ENCODE assay signal across 32 cellular contexts in genomic region chr10:25245171-25245570, GRCh38.
"Had no signal": no experiment of that assay in that cellular context is flagged by ENCODE, and none has a peak within 500 bp of the region (broad histone marks: within the 10 kb centered on the region; RNA-seq: fewer than 3 reads in every experiment).

No MANE protein-coding gene starts in this region.

- H3K27ac Mint-ChIP-seq: activated CD4-positive, alpha-beta memory T cell treated with anti-CD3 and anti-CD28 coated beads for 36 hours; activated CD4-positive, alpha-beta T cell treated with anti-CD3 and anti-CD28 coated beads for 36 hours; activated CD4-positive, alpha-beta T cell treated with anti-CD3 and anti-CD28 coated beads, Interleukin-2, amount 10 ng/mL, durations not matched to agents 24 days and 14 days; activated CD8-positive, alpha-beta memory T cell treated with anti-CD3 and anti-CD28 coated beads, Interleukin-2, amount 10 ng/mL, durations not matched to agents 7 days and 5 days; activated CD8-positive, alpha-beta T cell treated with anti-CD3 and anti-CD28 coated beads, Interleukin-2, amount 10 ng/mL, durations not matched to agents 7 days and 5 days; activated naive CD4-positive, alpha-beta T cell treated with anti-CD3 and anti-CD28 coated beads for 36 hours; activated naive CD4-positive, alpha-beta T cell treated with anti-CD3 and anti-CD28 coated beads, Interleukin-2, amount 50 U/mL, for 24 hours; activated naive CD8-positive, alpha-beta T cell treated with anti-CD3 and anti-CD28 coated beads for 36 hours; activated naive CD8-positive, alpha-beta T cell treated with anti-CD3 and anti-CD28 coated beads, Interleukin-2, amount 50 U/mL, for 24 hours; activated T-helper 1 cell treated with anti-CD3 and anti-CD28 coated beads, Interleukin-12 subunit alpha, Interleukin-12 subunit beta, Interleukin-2, Interleukin-4 antibody, amounts not matched to agents 30 ng/mL and 10 ng/mL and 1 ng/mL, durations not matched to agents 14 hours and 24 hours and 36 hours; activated T-helper 2 cell treated with anti-CD3 and anti-CD28 coated beads, Interferon-gamma antibody, Interleukin-2, Interleukin-4, amounts not matched to agents 10 μg/mL and 5 μg/mL and 100 μg/mL, durations not matched to agents 14 hours and 24 hours and 36 hours; brain; dendritic cell treated with granulocyte-macrophage colony-stimulating factor and Interleukin-4, amounts not matched to agents 40 ng/mL and 50 ng/mL, for 4 days; endodermal cell had no signal

- ATAC-seq: activated CD4-positive, alpha-beta T cell treated with anti-CD3 and anti-CD28 coated beads for 36 hours; activated CD8-positive, alpha-beta memory T cell treated with anti-CD3 and anti-CD28 coated beads, Interleukin-2, amount 10 ng/mL, durations not matched to agents 7 days and 5 days; activated CD8-positive, alpha-beta T cell treated with anti-CD3 and anti-CD28 coated beads, Interleukin-2, amount 10 ng/mL, durations not matched to agents 7 days and 5 days; activated naive CD8-positive, alpha-beta T cell treated with anti-CD3 and anti-CD28 coated beads, Interleukin-2, amount 50 U/mL, for 24 hours; foreskin keratinocyte; gastrocnemius medialis had no signal

- H3K4me1 ChIP-seq: adrenal gland, ascending aorta, esophagus muscularis mucosa, foreskin keratinocyte, gastrocnemius medialis had no signal

- DNase-seq: activated CD4-positive, alpha-beta memory T cell treated with anti-CD3 and anti-CD28 coated beads for 36 hours; activated CD4-positive, alpha-beta T cell treated with anti-CD3 and anti-CD28 coated beads for 36 hours; activated CD4-positive, alpha-beta T cell treated with anti-CD3 and anti-CD28 coated beads, Interleukin-2, amount 10 ng/mL, durations not matched to agents 24 days and 14 days; activated CD4-positive, CD25-positive, alpha-beta regulatory T cell; activated CD4-positive, CD25-positive, alpha-beta regulatory T cell treated with anti-CD3 and anti-CD28 coated beads, Interleukin-2, amount 50 U/mL, for 72 hours; activated CD8-positive, alpha-beta memory T cell treated with anti-CD3 and anti-CD28 coated beads, Interleukin-2, amount 10 ng/mL, durations not matched to agents 7 days and 5 days; activated CD8-positive, alpha-beta memory T cell treated with anti-CD3 and anti-CD28 coated beads, Interleukin-2, amount 50 U/mL, for 4 hours; activated CD8-positive, alpha-beta T cell treated with anti-CD3 and anti-CD28 coated beads, Interleukin-2, amount 10 ng/mL, durations not matched to agents 7 days and 5 days; activated effector memory CD4-positive, alpha-beta T cell treated with anti-CD3 and anti-CD28 coated beads, Interleukin-2, amount 50 U/mL, for 16 hours; activated naive CD4-positive, alpha-beta T cell treated with anti-CD3 and anti-CD28 coated beads for 36 hours; activated naive CD8-positive, alpha-beta T cell treated with anti-CD3 and anti-CD28 coated beads for 36 hours; activated naive CD8-positive, alpha-beta T cell treated with anti-CD3 and anti-CD28 coated beads, Interleukin-2, amount 50 U/mL, for 24 hours; activated T-cell treated with anti-CD3 and anti-CD28 coated beads, Interleukin-2, amount 50 U/mL, for 1 hour; activated T-cell treated with anti-CD3 and anti-CD28 coated beads, Interleukin-2, amount 50 U/mL, for 48 hours; adrenal gland; dorsolateral prefrontal cortex; effector memory CD4-positive, alpha-beta T cell; endodermal cell; foreskin keratinocyte; gastrocnemius medialis; glutamatergic neuron; T-helper 2 cell had no signal

- H3K27me3 ChIP-seq: adrenal gland, ascending aorta, dorsolateral prefrontal cortex, esophagus muscularis mucosa, foreskin keratinocyte, gastrocnemius medialis had no signal

- H3K36me3 Mint-ChIP-seq: activated CD4-positive, alpha-beta memory T cell treated with anti-CD3 and anti-CD28 coated beads for 36 hours; activated CD8-positive, alpha-beta memory T cell treated with anti-CD3 and anti-CD28 coated beads, Interleukin-2, amount 10 ng/mL, durations not matched to agents 7 days and 5 days; activated naive CD4-positive, alpha-beta T cell treated with anti-CD3 and anti-CD28 coated beads, Interleukin-2, amount 50 U/mL, for 24 hours; activated naive CD8-positive, alpha-beta T cell treated with anti-CD3 and anti-CD28 coated beads for 36 hours; brain had no signal

- H3K27me3 Mint-ChIP-seq: activated CD4-positive, alpha-beta memory T cell treated with anti-CD3 and anti-CD28 coated beads for 36 hours; activated CD4-positive, alpha-beta T cell treated with anti-CD3 and anti-CD28 coated beads for 36 hours; activated CD4-positive, alpha-beta T cell treated with anti-CD3 and anti-CD28 coated beads, Interleukin-2, amount 10 ng/mL, durations not matched to agents 24 days and 14 days; activated CD8-positive, alpha-beta memory T cell treated with anti-CD3 and anti-CD28 coated beads, Interleukin-2, amount 10 ng/mL, durations not matched to agents 7 days and 5 days; activated naive CD4-positive, alpha-beta T cell treated with anti-CD3 and anti-CD28 coated beads, Interleukin-2, amount 50 U/mL, for 24 hours; activated naive CD8-positive, alpha-beta T cell treated with anti-CD3 and anti-CD28 coated beads for 36 hours; activated naive CD8-positive, alpha-beta T cell treated with anti-CD3 and anti-CD28 coated beads, Interleukin-2, amount 50 U/mL, for 24 hours; brain; central memory CD8-positive, alpha-beta T cell; dendritic cell treated with granulocyte-macrophage colony-stimulating factor and Interleukin-4, amounts not matched to agents 40 ng/mL and 50 ng/mL, for 4 days had no signal

- H3K4me3 Mint-ChIP-seq: activated CD4-positive, alpha-beta memory T cell treated with anti-CD3 and anti-CD28 coated beads for 36 hours; activated CD4-positive, alpha-beta T cell treated with anti-CD3 and anti-CD28 coated beads for 36 hours; activated CD4-positive, alpha-beta T cell treated with anti-CD3 and anti-CD28 coated beads, Interleukin-2, amount 10 ng/mL, durations not matched to agents 24 days and 14 days; activated CD8-positive, alpha-beta memory T cell treated with anti-CD3 and anti-CD28 coated beads, Interleukin-2, amount 10 ng/mL, durations not matched to agents 7 days and 5 days; activated CD8-positive, alpha-beta T cell treated with anti-CD3 and anti-CD28 coated beads, Interleukin-2, amount 10 ng/mL, durations not matched to agents 7 days and 5 days; activated naive CD4-positive, alpha-beta T cell treated with anti-CD3 and anti-CD28 coated beads for 36 hours; activated naive CD4-positive, alpha-beta T cell treated with anti-CD3 and anti-CD28 coated beads, Interleukin-2, amount 50 U/mL, for 24 hours; activated naive CD8-positive, alpha-beta T cell treated with anti-CD3 and anti-CD28 coated beads for 36 hours; activated naive CD8-positive, alpha-beta T cell treated with anti-CD3 and anti-CD28 coated beads, Interleukin-2, amount 50 U/mL, for 24 hours; activated T-helper 1 cell treated with anti-CD3 and anti-CD28 coated beads, Interleukin-12 subunit alpha, Interleukin-12 subunit beta, Interleukin-2, Interleukin-4 antibody, amounts not matched to agents 30 ng/mL and 10 ng/mL and 1 ng/mL, durations not matched to agents 14 hours and 24 hours and 36 hours; brain; central memory CD8-positive, alpha-beta T cell; dendritic cell treated with granulocyte-macrophage colony-stimulating factor and Interleukin-4, amounts not matched to agents 40 ng/mL and 50 ng/mL, for 4 days; endodermal cell had no signal

- H3K9me3 ChIP-seq: adrenal gland, ascending aorta, esophagus muscularis mucosa, gastrocnemius medialis had no signal

- H3K9me3 Mint-ChIP-seq: activated CD4-positive, alpha-beta memory T cell treated with anti-CD3 and anti-CD28 coated beads for 36 hours; activated CD4-positive, alpha-beta T cell treated with anti-CD3 and anti-CD28 coated beads, Interleukin-2, amount 10 ng/mL, durations not matched to agents 24 days and 14 days; activated naive CD4-positive, alpha-beta T cell treated with anti-CD3 and anti-CD28 coated beads for 36 hours; activated naive CD4-positive, alpha-beta T cell treated with anti-CD3 and anti-CD28 coated beads, Interleukin-2, amount 50 U/mL, for 24 hours; activated naive CD8-positive, alpha-beta T cell treated with anti-CD3 and anti-CD28 coated beads, Interleukin-2, amount 50 U/mL, for 24 hours; central memory CD8-positive, alpha-beta T cell; dendritic cell treated with granulocyte-macrophage colony-stimulating factor and Interleukin-4, amounts not matched to agents 40 ng/mL and 50 ng/mL, for 4 days; endodermal cell had no signal

- H3K27ac ChIP-seq: adrenal gland, ascending aorta, coronary artery, dorsolateral prefrontal cortex, esophagus muscularis mucosa, foreskin keratinocyte, gastrocnemius medialis had no signal

- H3K4me1 Mint-ChIP-seq: activated CD4-positive, alpha-beta T cell treated with anti-CD3 and anti-CD28 coated beads for 36 hours; activated CD4-positive, alpha-beta T cell treated with anti-CD3 and anti-CD28 coated beads, Interleukin-2, amount 10 ng/mL, durations not matched to agents 24 days and 14 days; activated CD8-positive, alpha-beta memory T cell treated with anti-CD3 and anti-CD28 coated beads, Interleukin-2, amount 10 ng/mL, durations not matched to agents 7 days and 5 days; activated naive CD4-positive, alpha-beta T cell treated with anti-CD3 and anti-CD28 coated beads, Interleukin-2, amount 50 U/mL, for 24 hours; activated naive CD8-positive, alpha-beta T cell treated with anti-CD3 and anti-CD28 coated beads for 36 hours; activated naive CD8-positive, alpha-beta T cell treated with anti-CD3 and anti-CD28 coated beads, Interleukin-2, amount 50 U/mL, for 24 hours; central memory CD8-positive, alpha-beta T cell; endodermal cell had no signal

- FAIRE-seq: bronchial epithelial cell had no signal

- H3K4me3 ChIP-seq: adrenal gland, ascending aorta, coronary artery, dorsolateral prefrontal cortex, esophagus muscularis mucosa, gastrocnemius medialis had no signal

- H3K36me3 ChIP-seq: adrenal gland, ascending aorta, esophagus muscularis mucosa, gastrocnemius medialis had no signal
